In genomic region chr1:223081181-223081994, GRCh38 we compare ENCODE assay signal across 8 cellular contexts.
DNase-seq lines count a peak whose midpoint lies in the region; ATAC-seq and TF ChIP-seq lines count a peak whose summit lies in the region.

No MANE protein-coding gene starts in this region.

- intact Hi-C loops in activated CD4-positive, alpha-beta T cell treated with anti-CD3 and anti-CD28 coated beads, Interleukin-2, amount 10 ng/mL, durations not matched to agents 24 days and 14 days (cut with micrococcal nuclease), result loop anchor here (1.0 kb wide), 3 partner anchors 289 to 616 kb away; no protein-coding TSS in a partner anchor
- intact Hi-C loops in right lobe of liver (cut with DNase I), result loop anchor here in 1 of 2 donors (5.0 kb wide), 1 partner anchor 284 kb away; no protein-coding TSS in a partner anchor

- H3K4me3 ChIP-seq in BLaER1 (peak overlapping the region; percentile 31; the same call in 1 of the 2 replicates), right lobe of liver (peak overlapping the region; percentile 19 to 33 (median 30))

- H3K4me1 Mint-ChIP-seq in activated CD4-positive, alpha-beta T cell treated with anti-CD3 and anti-CD28 coated beads, Interleukin-2, amount 10 ng/mL, durations not matched to agents 24 days and 14 days, result no peaks in the 10 kb centered on the region

- H3K36me3 ChIP-seq in BLaER1 (no peaks in the 10 kb centered on the region), right lobe of liver (no peaks in the 10 kb centered on the region)

- peak overlapping the region; percentile 77; the same call in 1 of the 2 replicates for H3K9ac ChIP-seq in BLaER1

- H3K4me2 ChIP-seq in BLaER1, result peak overlapping the region; percentile 77

- H3K4me3 Mint-ChIP-seq in activated CD4-positive, alpha-beta T cell treated with anti-CD3 and anti-CD28 coated beads, Interleukin-2, amount 10 ng/mL, durations not matched to agents 24 days and 14 days, result peak overlapping the region; percentile 66

- H3K4me1 ChIP-seq in BLaER1, result peaks cover 51% of the 10 kb centered on the region
- H3K4me1 ChIP-seq in right lobe of liver, result peaks cover 0 to 11% (median 5%) of the 10 kb centered on the region in 4 donors

- peak; percentile 94 to 98 (median 98) for TF ChIP-seq CTCF in right lobe of liver (IDR thresholded peaks at IDR 0.05)

- no peak overlapping the region for H3K27ac Mint-ChIP-seq in activated CD4-positive, alpha-beta T cell treated with anti-CD3 and anti-CD28 coated beads, Interleukin-2, amount 10 ng/mL, durations not matched to agents 24 days and 14 days

- no peak for TF ChIP-seq POLR2A in right lobe of liver (IDR thresholded peaks at IDR 0.05)

- H3K27ac ChIP-seq in BLaER1 (peak overlapping the region; percentile 87), right lobe of liver (peak overlapping the region; percentile 75 to 92 (median 87))

- WGBS in right lobe of liver (ENCODE audit: insufficient coverage, low coverage, low lambda C conversion rate, missing lambda C conversion rate), result 6% methylated on average over 12 of the region's 33 CpGs

- H3K27me3 ChIP-seq in BLaER1, result no peaks in the 10 kb centered on the region
- H3K27me3 ChIP-seq in right lobe of liver, result no peaks in the 10 kb centered on the region

- no peaks in the 10 kb centered on the region for H3K9me3 Mint-ChIP-seq in activated CD4-positive, alpha-beta T cell treated with anti-CD3 and anti-CD28 coated beads, Interleukin-2, amount 10 ng/mL, durations not matched to agents 24 days and 14 days

- DNase-seq in NCI-H510A (lab: John Stamatoyannopoulos, UW), result peak; percentile 87
- DNase-seq in activated CD4-positive, alpha-beta T cell treated with anti-CD3 and anti-CD28 coated beads, Interleukin-2, amount 10 ng/mL, durations not matched to agents 24 days and 14 days, result peak; percentile 89
- DNase-seq in dedifferentiated amniotic fluid mesenchymal stem cell (ENCODE audit: extremely low spot score), result peak; percentile 75
- DNase-seq in right lobe of liver, result peak; percentile 91 to 97 (median 95)
- DNase-seq in stimulated activated CD4-positive, alpha-beta T cell treated with anti-CD3 and anti-CD28 coated beads, Interleukin-2, amount 100 ng/mL, for 48 hours, result peak; percentile 59 to 65

- H3K36me3 Mint-ChIP-seq in activated CD4-positive, alpha-beta T cell treated with anti-CD3 and anti-CD28 coated beads, Interleukin-2, amount 10 ng/mL, durations not matched to agents 24 days and 14 days (ENCODE audit: low read depth), result no peaks in the 10 kb centered on the region

- no peaks in the 10 kb centered on the region for H3K9me3 ChIP-seq in BLaER1
- H3K9me3 ChIP-seq in right lobe of liver, result no peaks in the 10 kb centered on the region

- H3K27me3 Mint-ChIP-seq in activated CD4-positive, alpha-beta T cell treated with anti-CD3 and anti-CD28 coated beads, Interleukin-2, amount 10 ng/mL, durations not matched to agents 24 days and 14 days, result no peaks in the 10 kb centered on the region

- no peaks in the 10 kb centered on the region for H4K20me1 ChIP-seq in BLaER1

- ATAC-seq in GM19324 (IDR thresholded peaks at IDR 0.05; ENCODE audit: low FRiP score, unreplicated experiment) (peak; percentile 96), HG03442 (IDR thresholded peaks at IDR 0.05; ENCODE audit: unreplicated experiment) (peak; percentile 94), right lobe of liver (peak; percentile 97 to 99 (median 98))

Comparison
In these comparisons a context has a peak if more than half of its experiments do, and no peak if none do; other contexts are left out.
1. Peak in every context shown above with its lines: DNase-seq, ATAC-seq, H3K4me3 ChIP-seq and H3K27ac ChIP-seq.